Comparison of ENCODE assay signal across 13 cellular contexts in the genomic region with DNA sequence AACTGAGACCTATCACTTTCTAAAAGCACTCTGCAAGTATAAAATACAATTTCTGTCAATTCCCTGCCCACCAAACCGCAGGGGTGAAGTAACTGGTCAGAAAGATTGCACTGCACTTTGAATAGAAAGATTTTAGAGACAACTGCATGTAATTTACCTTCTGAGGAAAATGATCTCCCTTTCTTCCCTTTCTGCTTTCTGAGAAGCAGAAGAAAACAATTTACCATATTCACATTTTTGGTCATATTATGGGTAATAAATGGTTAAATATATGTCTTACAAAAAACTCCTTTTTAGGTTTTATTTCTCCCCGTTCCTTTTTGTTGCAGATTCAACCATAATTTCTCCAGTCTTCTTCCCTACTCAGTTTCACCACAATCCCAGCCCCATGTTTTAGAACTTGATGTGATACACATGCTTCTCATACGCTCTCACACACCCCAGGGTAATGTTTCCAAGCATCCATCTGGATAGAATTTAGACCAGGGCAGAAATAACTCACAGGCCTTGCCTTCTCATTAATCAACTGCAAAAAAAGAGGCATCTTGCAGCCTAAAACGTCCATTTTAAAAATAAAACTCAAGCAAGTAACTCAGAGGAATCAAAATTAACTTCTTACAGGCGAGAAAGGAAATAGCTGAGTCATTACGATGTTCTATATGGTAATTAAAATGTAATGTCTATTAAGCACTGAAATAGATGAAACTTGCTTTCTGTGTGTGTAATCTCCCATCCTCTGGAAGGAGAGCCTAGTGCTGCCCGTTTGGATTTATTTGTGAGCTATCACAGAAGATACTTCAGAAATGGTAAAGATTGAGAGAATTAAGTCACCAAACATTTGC.
DNase-seq lines count a peak whose midpoint lies in the region; ATAC-seq and TF ChIP-seq lines count a peak whose summit lies in the region.
"Had no signal": no experiment of that assay in that cellular context is flagged by ENCODE, and none has a peak within 500 bp of the region (broad histone marks: within the 10 kb centered on the region; RNA-seq: fewer than 3 reads in every experiment).

No MANE protein-coding gene starts in this region.

- H3K9me3 Mint-ChIP-seq in stimulated activated naive CD8-positive, alpha-beta T cell treated with anti-CD3 and anti-CD28 coated beads, Interleukin-15, Interleukin-2, amounts not matched to agents 100 ng/mL and 50 ng/mL, for 24 hours = no peaks in the 10 kb centered on the region
- H3K9me3 Mint-ChIP-seq: activated naive CD4-positive, alpha-beta T cell treated with anti-CD3 and anti-CD28 coated beads, Interleukin-2, amount 50 U/mL, for 24 hours had no signal

- H3K4me3 ChIP-seq in choroid plexus epithelial cell (ENCODE audit: low read depth, low read length) (no peak overlapping the region), mesenchymal stem cell (ENCODE audit: insufficient read depth in 1 of 2, low read depth in 1 of 2, low read length in 2 of 2) (peak overlapping the region in 1 of 2 experiments; percentile 62)
- H3K4me3 ChIP-seq: GM12878 had no signal

- no peak overlapping the region for H3K14ac ChIP-seq in mesenchymal stem cell (ENCODE audit: low read length in 2 of 2)

- 78% methylated on average over 6 of the region's 7 CpGs for WGBS in mesenchymal stem cell

- peaks cover 4% of the 10 kb centered on the region for H3K4me1 Mint-ChIP-seq in stimulated activated naive CD8-positive, alpha-beta T cell treated with anti-CD3 and anti-CD28 coated beads, Interleukin-15, Interleukin-2, amounts not matched to agents 100 ng/mL and 50 ng/mL, for 24 hours (ENCODE audit: low read depth)
- H3K4me1 Mint-ChIP-seq: B cell had no signal

- TF ChIP-seq CTCF in choroid plexus epithelial cell (conservative IDR thresholded peaks at IDR 0.05; ENCODE audit: low read depth, low read length) = no peak

- peak overlapping the region; percentile 8 for H3K27ac Mint-ChIP-seq in stimulated activated naive CD8-positive, alpha-beta T cell treated with anti-CD3 and anti-CD28 coated beads, Interleukin-15, Interleukin-2, amounts not matched to agents 100 ng/mL and 50 ng/mL, for 24 hours
- H3K27ac Mint-ChIP-seq: activated naive CD4-positive, alpha-beta T cell treated with anti-CD3 and anti-CD28 coated beads, Interleukin-2, amount 50 U/mL, for 24 hours; B cell had no signal

- H3K36me3 Mint-ChIP-seq in stimulated activated naive CD8-positive, alpha-beta T cell treated with anti-CD3 and anti-CD28 coated beads, Interleukin-15, Interleukin-2, amounts not matched to agents 100 ng/mL and 50 ng/mL, for 24 hours (ENCODE audit: low read depth) = no peaks in the 10 kb centered on the region

- H4K8ac ChIP-seq in mesenchymal stem cell (ENCODE audit: low read length) = no peak overlapping the region

- H3K27me3 ChIP-seq in mesenchymal stem cell (ENCODE audit: control insufficient read depth in 1 of 2, insufficient read depth in 1 of 2, low read length in 2 of 2) = no peaks in the 10 kb centered on the region

- H3K4me2 ChIP-seq in mesenchymal stem cell (ENCODE audit: low read length, poor library complexity, severe bottlenecking) = no peak overlapping the region

- H3K9me3 ChIP-seq in mesenchymal stem cell (ENCODE audit: control insufficient read depth, low read length) = no peaks in the 10 kb centered on the region

- H2BK5ac ChIP-seq in mesenchymal stem cell (ENCODE audit: low read depth, low read length, poor library complexity, severe bottlenecking) = no peak overlapping the region

- peak overlapping the region; percentile 83 for H3K9ac ChIP-seq in mesenchymal stem cell (ENCODE audit: low read length)

- no peaks in the 10 kb centered on the region for H3K79me1 ChIP-seq in mesenchymal stem cell (replicated peaks; ENCODE audit: low read length, poor library complexity, severe bottlenecking)

- H2BK15ac ChIP-seq in mesenchymal stem cell (ENCODE audit: low read depth, poor library complexity, severe bottlenecking) = no peak overlapping the region

- no peak overlapping the region for H3K27ac ChIP-seq in mesenchymal stem cell (ENCODE audit: low read length, poor library complexity, severe bottlenecking)

- H3K23ac ChIP-seq in mesenchymal stem cell (ENCODE audit: low read length in 2 of 2) = no peak overlapping the region

- no peak overlapping the region for H3K18ac ChIP-seq in mesenchymal stem cell (ENCODE audit: low read depth in 1 of 2, low read length in 2 of 2)

- peaks cover 0 to 6% of the 10 kb centered on the region in 2 experiments for H3K36me3 ChIP-seq in mesenchymal stem cell (ENCODE audit: control insufficient read depth in 1 of 2, insufficient read depth in 2 of 2, low read depth in 1 of 2, low read length in 2 of 2)

- H4K91ac ChIP-seq in mesenchymal stem cell (ENCODE audit: low read length) = no peak overlapping the region

- H3K4me1 ChIP-seq in mesenchymal stem cell (ENCODE audit: control insufficient read depth, insufficient read depth, low read depth, low read length) = peaks cover 1% of the 10 kb centered on the region

- no peak for ATAC-seq in stimulated activated naive CD8-positive, alpha-beta T cell treated with anti-CD3 and anti-CD28 coated beads, Interleukin-15, Interleukin-2, amounts not matched to agents 100 U/mL and 50 U/mL, for 24 hours
- ATAC-seq: GM12878 had no signal

- H3K27me3 Mint-ChIP-seq in stimulated activated naive CD8-positive, alpha-beta T cell treated with anti-CD3 and anti-CD28 coated beads, Interleukin-15, Interleukin-2, amounts not matched to agents 100 ng/mL and 50 ng/mL, for 24 hours = no peaks in the 10 kb centered on the region
- H3K27me3 Mint-ChIP-seq: activated naive CD4-positive, alpha-beta T cell treated with anti-CD3 and anti-CD28 coated beads, Interleukin-2, amount 50 U/mL, for 24 hours had no signal

- no peak overlapping the region for H3K4ac ChIP-seq in mesenchymal stem cell (ENCODE audit: low read depth in 1 of 2, low read length in 2 of 2)

- no peak overlapping the region for H2AK5ac ChIP-seq in mesenchymal stem cell (ENCODE audit: low read length, severe bottlenecking)

- peak overlapping the region in 1 of 2 experiments; percentile 72 for H2BK12ac ChIP-seq in mesenchymal stem cell (ENCODE audit: low read length in 2 of 2)

- no peak for DNase-seq in stimulated activated naive CD8-positive, alpha-beta T cell treated with anti-CD3 and anti-CD28 coated beads, Interleukin-15, Interleukin-2, amounts not matched to agents 100 U/mL and 50 U/mL, for 24 hours
- DNase-seq in choroid plexus epithelial cell (ENCODE audit: low read depth) (peak; percentile 44), mesenchymal stem cell (peak; percentile 8), cerebellar cortex (ENCODE audit: low spot score) (no peak), NCI-H146 (lab: John Stamatoyannopoulos, UW) (no peak), UCSD-AML1 (lab: John Stamatoyannopoulos, UW; ENCODE audit: unreplicated experiment) (no peak), HUDEP-2 (lab: John Stamatoyannopoulos, UW; ENCODE audit: unreplicated experiment in 76 of 76) (no peak)
- DNase-seq: midbrain, NCI-H1048 had no signal

- H3K4me3 Mint-ChIP-seq in stimulated activated naive CD8-positive, alpha-beta T cell treated with anti-CD3 and anti-CD28 coated beads, Interleukin-15, Interleukin-2, amounts not matched to agents 100 ng/mL and 50 ng/mL, for 24 hours = no peak overlapping the region
- H3K4me3 Mint-ChIP-seq: activated naive CD4-positive, alpha-beta T cell treated with anti-CD3 and anti-CD28 coated beads, Interleukin-2, amount 50 U/mL, for 24 hours; B cell had no signal

- no peak overlapping the region for H2AFZ ChIP-seq in mesenchymal stem cell (ENCODE audit: low read depth, low read length)

- no peak overlapping the region for H2BK120ac ChIP-seq in mesenchymal stem cell (ENCODE audit: low read depth, low read length)

Comparison
In these comparisons a context has a peak if more than half of its experiments do, and no peak if none do; other contexts are left out.
1. DNase-seq: peak in choroid plexus epithelial cell (single experiment) and mesenchymal stem cell (single experiment); none in stimulated activated naive CD8-positive, alpha-beta T cell treated with anti-CD3 and anti-CD28 coated beads, Interleukin-15, Interleukin-2, amounts not matched to agents 100 U/mL and 50 U/mL, for 24 hours (single experiment), cerebellar cortex (single experiment), NCI-H146 (single experiment), UCSD-AML1 (single experiment) and HUDEP-2 (0 of 76).